ENCODE assay signal across 8 cellular contexts in the genomic region with DNA sequence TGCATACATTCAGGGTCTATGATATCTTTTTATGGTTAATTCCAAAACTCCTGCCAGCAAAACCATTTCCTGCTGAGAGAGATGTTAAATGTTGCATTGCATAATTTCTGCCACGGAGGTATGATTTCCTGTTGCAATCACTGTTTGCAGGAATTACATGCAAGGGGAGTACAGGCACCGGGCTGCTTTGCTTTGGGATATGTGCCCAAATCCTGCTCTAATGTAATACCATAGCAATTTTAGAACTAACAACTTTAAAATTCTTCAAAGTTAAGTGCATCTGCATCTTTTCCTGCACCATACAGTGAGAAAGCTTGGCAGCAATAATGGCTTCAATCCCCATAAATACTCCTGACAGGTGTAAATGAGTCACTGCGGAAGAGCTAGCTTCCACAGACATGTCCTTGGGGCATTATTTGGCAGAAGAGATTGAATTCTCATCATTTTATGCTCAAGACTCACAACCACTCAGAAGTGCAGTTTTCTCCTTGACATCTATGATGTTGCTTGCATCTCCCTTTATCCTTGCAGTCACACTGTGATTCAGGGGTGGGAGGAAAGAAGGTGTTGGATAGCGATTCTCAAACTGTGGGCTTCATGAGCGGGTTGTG. TPM values are rescaled to one million over a fixed set of nuclear protein-coding genes. Genes with fewer than 3 reads are reported as not detected.
A peak's percentile ranks its signal among the peaks of the same experiment; 100 is the strongest.
DNase-seq lines count a peak whose midpoint lies in the region; ATAC-seq and TF ChIP-seq lines count a peak whose summit lies in the region.

No MANE protein-coding gene starts in this region.

- peaks cover 6% of the 10 kb centered on the region for H3K4me1 ChIP-seq in right cardiac atrium (ENCODE audit: control insufficient read depth, insufficient read depth, low read length)
- peaks cover 31 to 52% of the 10 kb centered on the region in 2 donors for H3K4me1 ChIP-seq in thyroid gland

- no peak for TF ChIP-seq POLR2A in thyroid gland (IDR thresholded peaks at IDR 0.05)

- intact Hi-C loops in right cardiac atrium (cut with DNase I) (no loop called here), thyroid gland (cut with DNase I) (no loop called here)

- no peaks in the 10 kb centered on the region for H3K9me3 ChIP-seq in right cardiac atrium (ENCODE audit: control insufficient read depth, low read length)
- no peaks in the 10 kb centered on the region for H3K9me3 ChIP-seq in thyroid gland

- H3K27ac ChIP-seq in right cardiac atrium (ENCODE audit: low read length) = no peak overlapping the region
- peak overlapping the region in 1 of 3 donors; percentile 48 for H3K27ac ChIP-seq in thyroid gland

- no peaks in the 10 kb centered on the region for H3K36me3 ChIP-seq in thyroid gland

- DNase-seq in NCI-H1417 (lab: John Stamatoyannopoulos, UW) (peak in 2 of 3 experiments; percentile 4 to 33), NCI-H1417 treated with DMSO at 0.1 percent for 48 hours (lab: John Stamatoyannopoulos, UW) (no peak), T1000 (lab: John Stamatoyannopoulos, UW) (peak; percentile 32), right cardiac atrium (no peak), thyroid gland (peak; percentile 27 to 37), RPMI8226 (no peak)

- H3K27me3 ChIP-seq in right cardiac atrium (ENCODE audit: control insufficient read depth, insufficient read depth) (no peaks in the 10 kb centered on the region), thyroid gland (no peaks in the 10 kb centered on the region)

- H3K4me3 ChIP-seq in right cardiac atrium (ENCODE audit: low read length) (no peak overlapping the region), thyroid gland (replicated peaks in 1 of 3) (no peak overlapping the region)

- 35% methylated on average over 5 of the region's 5 CpGs for WGBS in right cardiac atrium
- 51% methylated on average over 5 of the region's 5 CpGs for WGBS in thyroid gland, 2 donors

- TF ChIP-seq CTCF in thyroid gland (IDR thresholded peaks at IDR 0.05) = no peak

- ATAC-seq in right cardiac atrium = peak; percentile 18 to 26
- no peak for ATAC-seq in HG03045 (IDR thresholded peaks at IDR 0.05; ENCODE audit: unreplicated experiment)
- ATAC-seq in HG03469 (IDR thresholded peaks at IDR 0.05; ENCODE audit: unreplicated experiment) = no peak

RNA-seq across cellular contexts. Expression of gene TRIM2, which starts 29.6 kb away (rescaled TPM):
- total RNA-seq in right cardiac atrium = 10 to 100 TPM; 28.0 to 45.3 (median 31.0) TPM
- polyA plus RNA-seq in right cardiac atrium = 7.6 TPM
- total RNA-seq in thyroid gland = 100 to 1,000 TPM; 146 to 229 (median 192) TPM

Comparison
In these comparisons a context has a peak if more than half of its experiments do, and no peak if none do; other contexts are left out.
1. DNase-seq: peak in NCI-H1417 (2 of 3), T1000 (single experiment) and thyroid gland (2 of 2); none in NCI-H1417 treated with DMSO at 0.1 percent for 48 hours (single experiment), right cardiac atrium (0 of 3) and RPMI8226 (single experiment).
2. ATAC-seq: peak in right cardiac atrium (2 of 2); none in HG03045 (single experiment) and HG03469 (single experiment).